ENCODE assay signal across 19 cellular contexts in genomic region chr12:115467531-115467930, GRCh38.
DNase-seq lines count a peak whose midpoint lies in the region; ATAC-seq and TF ChIP-seq lines count a peak whose summit lies in the region.
"Had no signal": no experiment of that assay in that cellular context is flagged by ENCODE, and none has a peak within 500 bp of the region (broad histone marks: within the 10 kb centered on the region; RNA-seq: fewer than 3 reads in every experiment).

No MANE protein-coding gene starts in this region.

- no TSS peak for BruUV-seq in PC-3 (replicated peaks; lab: Mats Ljungman, UMichigan)

- DNase-seq in GM23248 (peak; percentile 52), PC-3 (peak; percentile 18), hepatocyte (ENCODE audit: low spot score) (no peak), uterus (no peak)
- DNase-seq: ACHN; C1 segment of cervical spinal cord; CD4-positive, CD25-positive, alpha-beta regulatory T cell; CD8-positive, alpha-beta memory T cell; COR-L47; DMS153; DMS79; KG1 had no signal

- in situ Hi-C loops in GM23248 (cut with MboI) = no loop called here

- 0 out of 2 replicates have a peak, but pooled peaks cover 4% of the 10 kb centered on the region for H3K4me1 ChIP-seq in GM23248 (ENCODE audit: insufficient read depth)
- peaks cover 10% of the 10 kb centered on the region for H3K4me1 ChIP-seq in PC-3 (ENCODE audit: insufficient read depth, low read length)
- peaks cover 3% of the 10 kb centered on the region for H3K4me1 ChIP-seq in hepatocyte (ENCODE audit: insufficient read depth)
- H3K4me1 ChIP-seq in uterus = no peaks in the 10 kb centered on the region
- H3K4me1 ChIP-seq: HAP-1 had no signal

- H3F3A ChIP-seq in GM23248 (ENCODE audit: insufficient read depth) (no peaks in the 10 kb centered on the region), PC-3 (ENCODE audit: low read length, unreplicated experiment) (no peaks in the 10 kb centered on the region)

- H3K27ac ChIP-seq in GM23248 (no peak overlapping the region), PC-3 (ENCODE audit: low read length) (no peak overlapping the region), hepatocyte (peak overlapping the region; percentile 54), uterus (no peak overlapping the region)

- no peaks in the 10 kb centered on the region for H3K27me3 Mint-ChIP-seq in stimulated activated memory B cell treated with anti-CD40 and anti-IgM and Interleukin-4, amounts not matched to agents 10 μg/mL and 1 μg/mL and 100 μg/mL, for 72 hours
- H3K27me3 Mint-ChIP-seq: CD4-positive, CD25-positive, alpha-beta regulatory T cell had no signal

- no peak for TF ChIP-seq POLR2A in uterus (IDR thresholded peaks at IDR 0.05)

- H3K4me3 ChIP-seq in GM23248 = no peak overlapping the region
- H3K4me3 ChIP-seq in PC-3 (ENCODE audit: low read length) = no peak overlapping the region
- H3K4me3 ChIP-seq in hepatocyte = no peak overlapping the region
- H3K4me3 ChIP-seq in uterus = no peak overlapping the region
- H3K4me3 ChIP-seq: GM12878, HAP-1 had no signal

- POLR2A ChIA-PET in PC-3 (lab: Charles Lee; ENCODE audit: unreplicated experiment) = no interaction called here

- WGBS in GM23248 (ENCODE audit: low coverage in 1 of 2, low lambda C conversion rate in 2 of 2, missing lambda C conversion rate in 2 of 2), 2 experiments = 61 to 64% methylated on average over 2 of the region's 2 CpGs
- 96% methylated on average over 2 of the region's 2 CpGs for WGBS in hepatocyte (ENCODE audit: low lambda C conversion rate, missing lambda C conversion rate)

- no peak overlapping the region for H3K27ac Mint-ChIP-seq in stimulated activated memory B cell treated with anti-CD40 and anti-IgM and Interleukin-4, amounts not matched to agents 10 μg/mL and 1 μg/mL and 100 μg/mL, for 72 hours
- H3K27ac Mint-ChIP-seq: CD4-positive, CD25-positive, alpha-beta regulatory T cell; CD8-positive, alpha-beta memory T cell had no signal

- no peak overlapping the region for H3K4me3 Mint-ChIP-seq in stimulated activated memory B cell treated with anti-CD40 and anti-IgM and Interleukin-4, amounts not matched to agents 10 μg/mL and 1 μg/mL and 100 μg/mL, for 72 hours
- H3K4me3 Mint-ChIP-seq: CD4-positive, CD25-positive, alpha-beta regulatory T cell; CD8-positive, alpha-beta memory T cell had no signal

- no peaks in the 10 kb centered on the region for H3K4me1 Mint-ChIP-seq in stimulated activated memory B cell treated with anti-CD40 and anti-IgM and Interleukin-4, amounts not matched to agents 10 μg/mL and 1 μg/mL and 100 μg/mL, for 72 hours
- H3K4me1 Mint-ChIP-seq: CD4-positive, CD25-positive, alpha-beta regulatory T cell; CD8-positive, alpha-beta memory T cell had no signal

- H3K9me2 ChIP-seq in GM23248 (ENCODE audit: insufficient read depth) (no peaks in the 10 kb centered on the region), PC-3 (replicated peaks; ENCODE audit: low read length) (no peaks in the 10 kb centered on the region), hepatocyte (replicated peaks; ENCODE audit: insufficient read depth) (no peaks in the 10 kb centered on the region)

- H3K36me3 Mint-ChIP-seq in stimulated activated memory B cell treated with anti-CD40 and anti-IgM and Interleukin-4, amounts not matched to agents 10 μg/mL and 1 μg/mL and 100 μg/mL, for 72 hours = no peaks in the 10 kb centered on the region
- H3K36me3 Mint-ChIP-seq: CD4-positive, CD25-positive, alpha-beta regulatory T cell; CD8-positive, alpha-beta memory T cell had no signal

- TF ChIP-seq CTCF in PC-3 (conservative IDR thresholded peaks at IDR 0.05; ENCODE audit: low read depth, low read length) (no peak), hepatocyte (IDR thresholded peaks at IDR 0.05; ENCODE audit: poor library complexity) (no peak), uterus (IDR thresholded peaks at IDR 0.05) (no peak)

- H3K79me2 ChIP-seq in GM23248 (ENCODE audit: insufficient read depth) (no peaks in the 10 kb centered on the region), PC-3 (ENCODE audit: low read length) (no peaks in the 10 kb centered on the region), hepatocyte (no peaks in the 10 kb centered on the region)

- ATAC-seq in PC-3 (peak; percentile 37; the same call in 1 of the 2 replicates), SK-N-SH treated with all-trans-retinoic acid at 6 μM for 48 hours (no peak), HG02884 (IDR thresholded peaks at IDR 0.05; ENCODE audit: unreplicated experiment) (no peak), HG02798 (IDR thresholded peaks at IDR 0.05; ENCODE audit: poor library complexity, unreplicated experiment) (no peak)
- ATAC-seq in stimulated activated memory B cell treated with anti-CD40 and anti-IgM and Interleukin-4, amounts not matched to agents 10 μg/mL and 1 μg/mL and 100 μg/mL, for 72 hours = no peak

- H3K27me3 ChIP-seq in GM23248 (replicated peaks; ENCODE audit: insufficient read depth) (no peaks in the 10 kb centered on the region), PC-3 (ENCODE audit: low read length) (peaks cover 7% of the 10 kb centered on the region; the same call in 1 of the 2 replicates), hepatocyte (no peaks in the 10 kb centered on the region), uterus (no peaks in the 10 kb centered on the region)
- H3K27me3 ChIP-seq: BE2C had no signal

- peaks cover 2% of the 10 kb centered on the region for H3K9me3 Mint-ChIP-seq in stimulated activated memory B cell treated with anti-CD40 and anti-IgM and Interleukin-4, amounts not matched to agents 10 μg/mL and 1 μg/mL and 100 μg/mL, for 72 hours

- H3K9ac ChIP-seq in GM23248 (no peak overlapping the region), PC-3 (ENCODE audit: low read length) (no peak overlapping the region)

- H3K4me2 ChIP-seq in GM23248 (ENCODE audit: unreplicated experiment) (no peak overlapping the region), PC-3 (ENCODE audit: low read length) (peak overlapping the region; percentile 21), hepatocyte (no peak overlapping the region)

- H4K20me1 ChIP-seq in GM23248 (ENCODE audit: insufficient read depth) (no peaks in the 10 kb centered on the region), PC-3 (ENCODE audit: low read length) (no peaks in the 10 kb centered on the region), hepatocyte (ENCODE audit: insufficient read depth, poor library complexity, severe bottlenecking) (no peaks in the 10 kb centered on the region)

- H2AFZ ChIP-seq in GM23248 (no peak overlapping the region), PC-3 (ENCODE audit: low read length) (peak overlapping the region; percentile 19; the same call in 1 of the 2 replicates), hepatocyte (no peak overlapping the region)

- H3K9me3 ChIP-seq in GM23248 (ENCODE audit: low read depth) (no peaks in the 10 kb centered on the region), PC-3 (ENCODE audit: low read length) (no peaks in the 10 kb centered on the region), hepatocyte (ENCODE audit: low read depth) (no peaks in the 10 kb centered on the region), uterus (no peaks in the 10 kb centered on the region)
- H3K9me3 ChIP-seq: BE2C, HAP-1 had no signal

- H3K36me3 ChIP-seq in GM23248 (ENCODE audit: low read depth) (no peaks in the 10 kb centered on the region), PC-3 (ENCODE audit: low read depth, low read length) (no peaks in the 10 kb centered on the region), hepatocyte (replicated peaks; ENCODE audit: insufficient read depth, low read depth) (no peaks in the 10 kb centered on the region), uterus (no peaks in the 10 kb centered on the region)
- H3K36me3 ChIP-seq: BE2C, HAP-1 had no signal

- intact Hi-C loops in PC-3 (cut with micrococcal nuclease) = no loop called here
- intact Hi-C loops in uterus (cut with DNase I; ENCODE audit: low total_unique reads) = no loop called here

- CTCF ChIA-PET in PC-3 (lab: Charles Lee) = no interaction called here

TF ChIP-seq in SK-N-SH treated with all-trans-retinoic acid at 6 μM for 48 hours, 23 proteins besides CTCF, POLR2A, EP300 and RAD21:
- TF ChIP-seq CSDC2 (CRISPR knock-in tag; IDR thresholded peaks at IDR 0.05) = no peak
- TF ChIP-seq, protein P1, sequence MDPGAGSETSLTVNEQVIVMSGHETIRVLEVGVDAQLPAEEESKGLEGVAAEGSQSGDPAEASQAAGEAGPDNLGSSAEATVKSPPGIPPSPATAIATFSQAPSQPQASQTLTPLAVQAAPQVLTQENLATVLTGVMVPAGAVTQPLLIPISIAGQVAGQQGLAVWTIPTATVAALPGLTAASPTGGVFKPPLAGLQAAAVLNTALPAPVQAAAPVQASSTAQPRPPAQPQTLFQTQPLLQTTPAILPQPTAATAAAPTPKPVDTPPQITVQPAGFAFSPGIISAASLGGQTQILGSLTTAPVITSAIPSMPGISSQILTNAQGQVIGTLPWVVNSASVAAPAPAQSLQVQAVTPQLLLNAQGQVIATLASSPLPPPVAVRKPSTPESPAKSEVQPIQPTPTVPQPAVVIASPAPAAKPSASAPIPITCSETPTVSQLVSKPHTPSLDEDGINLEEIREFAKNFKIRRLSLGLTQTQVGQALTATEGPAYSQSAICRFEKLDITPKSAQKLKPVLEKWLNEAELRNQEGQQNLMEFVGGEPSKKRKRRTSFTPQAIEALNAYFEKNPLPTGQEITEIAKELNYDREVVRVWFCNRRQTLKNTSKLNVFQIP (CRISPR knock-in tag; IDR thresholded peaks at IDR 0.05; ENCODE audit: borderline replicate concordance, low read depth) = no peak
- peak; percentile 39; the same call in 1 of the 2 replicates for TF ChIP-seq ISL1 (CRISPR knock-in tag; IDR thresholded peaks at IDR 0.05)
- TF ChIP-seq SNAI2 (CRISPR knock-in tag; IDR thresholded peaks at IDR 0.05) = no peak
- TF ChIP-seq, protein P2, sequence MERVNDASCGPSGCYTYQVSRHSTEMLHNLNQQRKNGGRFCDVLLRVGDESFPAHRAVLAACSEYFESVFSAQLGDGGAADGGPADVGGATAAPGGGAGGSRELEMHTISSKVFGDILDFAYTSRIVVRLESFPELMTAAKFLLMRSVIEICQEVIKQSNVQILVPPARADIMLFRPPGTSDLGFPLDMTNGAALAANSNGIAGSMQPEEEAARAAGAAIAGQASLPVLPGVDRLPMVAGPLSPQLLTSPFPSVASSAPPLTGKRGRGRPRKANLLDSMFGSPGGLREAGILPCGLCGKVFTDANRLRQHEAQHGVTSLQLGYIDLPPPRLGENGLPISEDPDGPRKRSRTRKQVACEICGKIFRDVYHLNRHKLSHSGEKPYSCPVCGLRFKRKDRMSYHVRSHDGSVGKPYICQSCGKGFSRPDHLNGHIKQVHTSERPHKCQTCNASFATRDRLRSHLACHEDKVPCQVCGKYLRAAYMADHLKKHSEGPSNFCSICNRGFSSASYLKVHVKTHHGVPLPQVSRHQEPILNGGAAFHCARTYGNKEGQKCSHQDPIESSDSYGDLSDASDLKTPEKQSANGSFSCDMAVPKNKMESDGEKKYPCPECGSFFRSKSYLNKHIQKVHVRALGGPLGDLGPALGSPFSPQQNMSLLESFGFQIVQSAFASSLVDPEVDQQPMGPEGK (CRISPR knock-in tag; IDR thresholded peaks at IDR 0.05; ENCODE audit: borderline replicate concordance) = no peak

Comparison
In these comparisons a context has a peak if more than half of its experiments do, and no peak if none do; other contexts are left out.
1. DNase-seq: peak in GM23248 (single experiment) and PC-3 (single experiment); none in hepatocyte (single experiment) and uterus (0 of 2).